7 cellular contexts compared by ENCODE assay signal in the genomic region with DNA sequence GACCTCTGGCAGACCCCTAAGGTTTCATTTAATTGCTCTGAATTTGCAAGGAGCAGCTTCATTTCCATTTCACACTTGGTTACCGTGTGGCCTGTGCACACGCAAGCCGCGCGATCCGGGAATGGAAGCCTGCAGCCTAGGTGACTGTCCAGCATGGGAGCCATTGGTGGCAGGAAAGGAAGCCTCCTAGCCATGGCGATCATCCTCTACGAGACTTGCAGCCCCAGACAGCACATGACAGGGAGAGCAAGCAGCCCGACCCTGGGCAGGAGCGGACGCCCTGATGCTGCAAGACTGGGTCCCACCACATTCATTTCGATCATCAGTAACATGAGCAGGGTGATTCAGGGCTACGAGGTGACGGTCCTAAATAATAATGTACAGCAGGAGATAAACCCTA. TPM values are rescaled to one million over a fixed set of nuclear protein-coding genes. Genes with fewer than 3 reads are reported as not detected.
"Had no signal": no experiment of that assay in that cellular context is flagged by ENCODE, and none has a peak within 500 bp of the region (broad histone marks: within the 10 kb centered on the region; RNA-seq: fewer than 3 reads in every experiment).

No MANE protein-coding gene starts in this region.

- DNase-seq: IMR-90, KBM-7 had no signal

- H3K27ac ChIP-seq: HL-60 had no signal

- H3K4me3 ChIP-seq: K562 had no signal

- H3K4me1 Mint-ChIP-seq: IgD-negative memory B cell had no signal

- H3K4me3 Mint-ChIP-seq: IgD-negative memory B cell had no signal

- H3K27me3 Mint-ChIP-seq: IgD-negative memory B cell had no signal

RNA-seq across cellular contexts. Expression of gene C10orf143, which starts 33.9 kb away (rescaled TPM):
- total RNA-seq: HT-29, HT1080 had no signal
